Comparison of ENCODE assay signal across 28 cellular contexts in the genomic region with DNA sequence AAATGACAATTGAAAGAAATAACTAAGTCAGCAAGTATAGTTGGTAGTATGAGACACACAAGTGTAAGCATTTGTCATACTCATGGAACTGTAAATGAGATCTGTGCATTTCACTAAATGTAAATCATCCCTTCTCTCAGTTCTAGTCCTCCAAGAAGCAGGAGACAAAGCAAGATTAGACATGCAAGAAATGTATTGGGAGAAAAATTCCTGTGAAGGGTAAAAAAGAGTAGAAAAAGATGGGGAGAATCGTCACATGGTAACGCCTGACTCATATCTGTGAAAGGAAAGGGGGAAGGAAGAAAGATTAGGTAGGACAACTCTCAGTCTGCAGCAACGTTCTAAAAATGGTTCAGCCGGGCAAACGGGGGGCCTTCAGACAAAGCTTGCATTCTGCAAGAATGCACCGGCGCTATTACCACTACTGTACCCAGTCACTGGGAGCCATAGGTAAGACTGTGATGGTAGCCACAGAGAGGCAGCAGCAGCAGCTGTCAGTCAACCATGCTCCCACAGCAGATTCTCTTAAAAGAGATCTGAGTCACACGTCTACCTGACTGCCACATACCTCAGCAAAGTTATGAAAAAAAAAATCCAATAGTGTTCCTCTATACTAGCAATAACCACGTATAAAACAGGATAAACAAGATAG. TPM values are rescaled to one million over a fixed set of nuclear protein-coding genes. Genes with fewer than 3 reads are reported as not detected.
A peak's percentile ranks its signal among the peaks of the same experiment; 100 is the strongest.
DNase-seq lines count a peak whose midpoint lies in the region; ATAC-seq, FAIRE-seq and TF ChIP-seq lines count a peak whose summit lies in the region.
"Had no signal": no experiment of that assay in that cellular context is flagged by ENCODE, and none has a peak within 500 bp of the region (broad histone marks: within the 10 kb centered on the region; RNA-seq: fewer than 3 reads in every experiment).

No MANE protein-coding gene starts in this region.

- ATAC-seq in GM18909 (IDR thresholded peaks at IDR 0.05; ENCODE audit: poor library complexity, unreplicated experiment), result no peak
- ATAC-seq: HepG2 had no signal

- H3K36me3 ChIP-seq in bronchial epithelial cell (ENCODE audit: control insufficient read depth, insufficient read depth, low read length), result no peaks in the 10 kb centered on the region
- H3K36me3 ChIP-seq: BLaER1, MG63 had no signal

- DNase-seq in DMS53 (lab: John Stamatoyannopoulos, UW), result peak; percentile 33
- DNase-seq in DMS53 treated with DMSO at 0.1 percent for 48 hours (lab: John Stamatoyannopoulos, UW; ENCODE audit: unreplicated experiment), result no peak
- DNase-seq in bronchial epithelial cell (ENCODE audit: low read depth), result peak; percentile 61
- peak; percentile 16 for DNase-seq in kidney tubule cell (ENCODE audit: low spot score)
- DNase-seq in SKM-1 (lab: John Stamatoyannopoulos, UW; ENCODE audit: unreplicated experiment), result no peak
- DNase-seq in AG08395 (ENCODE audit: low spot score), result no peak
- DNase-seq: ACHN; Caco-2; CD4-positive, alpha-beta memory T cell; DND-41; MG63; NCI-H1105 treated with DMSO at 0.1 percent for 48 hours; NCI-H146; NCI-H1930; NCI-H2107; NCI-H524; NCI-H774; SHP77 had no signal

- H3K4me3 ChIP-seq in bronchial epithelial cell (ENCODE audit: low read depth, low read length), result no peak overlapping the region
- H3K4me3 ChIP-seq: BLaER1, MG63 had no signal

- TF ChIP-seq CTCF in bronchial epithelial cell (IDR thresholded peaks at IDR 0.05; ENCODE audit: insufficient read depth, low read length, severe bottlenecking), result no peak

- H3K27me3 ChIP-seq in bronchial epithelial cell (ENCODE audit: control insufficient read depth, insufficient read depth, low read length), result no peaks in the 10 kb centered on the region
- H3K27me3 ChIP-seq: BLaER1 had no signal

- FAIRE-seq in bronchial epithelial cell (lab: Jason Lieb, UNC), result no peak
- FAIRE-seq: GM12892, GM19239, H54, HepG2 had no signal

RNA-seq across cellular contexts. Expression of a gene that starts 18.0 kb away (rescaled TPM):
- total RNA-seq in bronchial epithelial cell, result not detected in 2 replicates
- total RNA-seq: Caco-2; CD4-positive, alpha-beta memory T cell; HepG2; HT1080; LHCN-M2; RPMI7951; SK-MEL-5 had no signal

Comparison
In these comparisons a context has a peak if more than half of its experiments do, and no peak if none do; other contexts are left out.
1. DNase-seq: peak in DMS53 (single experiment), bronchial epithelial cell (single experiment) and kidney tubule cell (single experiment); none in DMS53 treated with DMSO at 0.1 percent for 48 hours (single experiment), SKM-1 (single experiment) and AG08395 (single experiment).